In the genomic region with DNA sequence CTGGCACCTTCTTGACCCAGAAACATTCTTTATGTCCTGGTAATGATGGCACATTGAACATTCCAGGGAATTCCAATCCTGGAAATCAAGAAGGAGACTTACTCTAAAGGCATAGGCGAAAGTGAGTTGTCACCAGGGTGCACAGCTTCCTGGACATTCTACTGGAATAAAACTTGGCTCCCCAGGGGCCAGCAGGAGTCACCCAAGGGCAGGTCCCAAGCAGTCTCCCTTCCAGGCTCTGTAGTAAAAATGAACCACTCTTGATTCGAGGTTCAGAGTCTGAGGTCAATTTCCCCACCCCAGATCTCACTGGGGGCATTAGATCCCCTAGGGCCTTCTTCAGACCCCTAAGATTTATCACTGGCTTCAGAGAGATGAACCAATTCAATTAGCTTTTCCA, we compare ENCODE assay signal across 12 cellular contexts.
A peak's percentile ranks its signal among the peaks of the same experiment; 100 is the strongest.
DNase-seq lines count a peak whose midpoint lies in the region; ATAC-seq and TF ChIP-seq lines count a peak whose summit lies in the region.
"Had no signal": no experiment of that assay in that cellular context is flagged by ENCODE, and none has a peak within 500 bp of the region (broad histone marks: within the 10 kb centered on the region; RNA-seq: fewer than 3 reads in every experiment).

No MANE protein-coding gene starts in this region.

- no peaks in the 10 kb centered on the region for H3K27me3 ChIP-seq in BE2C
- H3K27me3 ChIP-seq: adrenal gland had no signal

- peaks cover 59% of the 10 kb centered on the region for H3K4me1 Mint-ChIP-seq in T-helper 2 cell treated with Interferon-gamma antibody and Interleukin-4, amounts not matched to agents 5 μg/mL and 100 μg/mL, for 36 hours (ENCODE audit: low read depth)
- H3K4me1 Mint-ChIP-seq in immature natural killer cell: peaks cover 74 to 84% of the 10 kb centered on the region in 2 donors

- peak overlapping the region; percentile 100 for H3K27ac Mint-ChIP-seq in T-helper 2 cell treated with Interferon-gamma antibody and Interleukin-4, amounts not matched to agents 5 μg/mL and 100 μg/mL, for 36 hours
- peak overlapping the region; percentile 91 to 98 (median 96) for H3K27ac Mint-ChIP-seq in immature natural killer cell

- no peaks in the 10 kb centered on the region for H3K9me3 ChIP-seq in BE2C
- H3K9me3 ChIP-seq: adrenal gland, psoas muscle had no signal

- peak; percentile 30; the same call in 1 of the 2 replicates for TF ChIP-seq CTCF in BE2C (IDR thresholded peaks at IDR 0.05; ENCODE audit: low read depth, low read length)

- no peaks in the 10 kb centered on the region for H3K36me3 ChIP-seq in BE2C
- H3K36me3 ChIP-seq: adrenal gland had no signal

- no peaks in the 10 kb centered on the region for H3K27me3 Mint-ChIP-seq in T-helper 2 cell treated with Interferon-gamma antibody and Interleukin-4, amounts not matched to agents 5 μg/mL and 100 μg/mL, for 36 hours (ENCODE audit: low read depth)
- peaks cover 4 to 8% (median 6%) of the 10 kb centered on the region in 3 donors for H3K27me3 Mint-ChIP-seq in immature natural killer cell (ENCODE audit: low read depth in 3 of 3)

- H3K4me3 Mint-ChIP-seq in T-helper 2 cell treated with Interferon-gamma antibody and Interleukin-4, amounts not matched to agents 5 μg/mL and 100 μg/mL, for 36 hours: peak overlapping the region; percentile 87
- peak overlapping the region; percentile 1 to 84 (median 83) for H3K4me3 Mint-ChIP-seq in immature natural killer cell

- peaks cover 19% of the 10 kb centered on the region for H3K9me3 Mint-ChIP-seq in T-helper 2 cell treated with Interferon-gamma antibody and Interleukin-4, amounts not matched to agents 5 μg/mL and 100 μg/mL, for 36 hours
- H3K9me3 Mint-ChIP-seq in immature natural killer cell: no peaks in the 10 kb centered on the region

- no peak for ATAC-seq in GM21576 (IDR thresholded peaks at IDR 0.05; ENCODE audit: unreplicated experiment)
- ATAC-seq: psoas muscle had no signal

- H3K4me3 ChIP-seq in BE2C (ENCODE audit: low read depth, low read length): no peak overlapping the region
- H3K4me3 ChIP-seq: adrenal gland, psoas muscle had no signal

- H3K4me1 ChIP-seq in BE2C: no peaks in the 10 kb centered on the region
- H3K4me1 ChIP-seq: adrenal gland, psoas muscle had no signal

- DNase-seq in BE2C: no peak
- DNase-seq in EH (ENCODE audit: low read depth): peak; percentile 11
- DNase-seq in T-helper 2 cell treated with Interferon-gamma antibody and Interleukin-4, amounts not matched to agents 5 μg/mL and 100 μg/mL, for 36 hours (ENCODE audit: low spot score): no peak
- no peak for DNase-seq in immature natural killer cell
- DNase-seq in cerebellar nuclear complex (lab: John Stamatoyannopoulos, UW): no peak
- DNase-seq in activated effector memory CD4-positive, alpha-beta T cell treated with anti-CD3 and anti-CD28 coated beads, Interleukin-2, amount 50 U/mL, for 16 hours: no peak
- DNase-seq: activated CD4-positive, alpha-beta T cell treated with anti-CD3 and anti-CD28 coated beads for 4 hours; adrenal gland; psoas muscle; stimulated activated CD4-positive, alpha-beta T cell treated with anti-CD3 and anti-CD28 coated beads, Interleukin-4, amount 100 ng/mL, for 24 hours; stimulated activated naive CD4-positive, alpha-beta T cell treated with Interleukin-2 at 50 U/mL for 16 hours had no signal

- H3K36me3 Mint-ChIP-seq in T-helper 2 cell treated with Interferon-gamma antibody and Interleukin-4, amounts not matched to agents 5 μg/mL and 100 μg/mL, for 36 hours (ENCODE audit: low read depth): peaks cover 32% of the 10 kb centered on the region
- peaks cover 0 to 4% (median 0%) of the 10 kb centered on the region in 3 donors for H3K36me3 Mint-ChIP-seq in immature natural killer cell
